ENCODE assay signal across 1 cellular context in genomic region chr3:183958775-183959174, GRCh38.
TF ChIP-seq lines count a peak whose summit lies in the region.

No MANE protein-coding gene starts in this region.

TF ChIP-seq in HCT116, 20 proteins besides CTCF, POLR2A, EP300 and RAD21 (continued from another document):
- no peak for TF ChIP-seq REST (IDR thresholded peaks at IDR 0.05; ENCODE audit: low read depth)
- TF ChIP-seq JUND (IDR thresholded peaks at IDR 0.05): no peak
- TF ChIP-seq YY1 (IDR thresholded peaks at IDR 0.05; ENCODE audit: extremely low read depth, insufficient replicate concordance, low read depth, low read length): no peak
- no peak for TF ChIP-seq EZH2phosphoT487 (IDR thresholded peaks at IDR 0.05; ENCODE audit: borderline replicate concordance)
- no peak for TF ChIP-seq ZFX (IDR thresholded peaks at IDR 0.05)
TF ChIP-seq in HCT116: peak in this region for 0.
